ENCODE assay signal across 10 cellular contexts in genomic region chr7:36048141-36048901, GRCh38.
A peak's percentile ranks its signal among the peaks of the same experiment; 100 is the strongest.
DNase-seq lines count a peak whose midpoint lies in the region; ATAC-seq, FAIRE-seq and TF ChIP-seq lines count a peak whose summit lies in the region.
"Had no signal": no experiment of that assay in that cellular context is flagged by ENCODE, and none has a peak within 500 bp of the region (broad histone marks: within the 10 kb centered on the region; RNA-seq: fewer than 3 reads in every experiment).

No MANE protein-coding gene starts in this region.

- H3K4me1 ChIP-seq in small intestine (ENCODE audit: control insufficient read depth in 2 of 2, insufficient read depth in 1 of 2, low read depth in 1 of 2, low read length in 1 of 2): peaks cover 0 to 4% of the 10 kb centered on the region in 2 donors

- ATAC-seq in SK-N-SH treated with all-trans-retinoic acid at 6 μM for 48 hours (peak; percentile 83), Right ventricle myocardium superior (ENCODE audit: poor library complexity) (peak; percentile 77), GM21515 (IDR thresholded peaks at IDR 0.05; ENCODE audit: unreplicated experiment) (no peak)

- FAIRE-seq in small intestine (lab: Jason Lieb, UNC): no peak

- H3K27ac ChIP-seq in small intestine (ENCODE audit: low read depth in 1 of 2, low read length in 1 of 2): no peak overlapping the region

- DNase-seq in HS-27A (ENCODE audit: low read depth) (peak; percentile 39), Right ventricle myocardium superior (no peak), stromal cell of bone marrow (ENCODE audit: low read depth) (peak; percentile 95), small intestine (no peak), NCI-H1436 (lab: John Stamatoyannopoulos, UW) (no peak)
- DNase-seq: activated T-cell treated with anti-CD3 and anti-CD28 coated beads, Interleukin-2, amount 50 U/mL, for 1 hour; NCI-H2081 treated with DMSO at 0.1 percent for 48 hours; stimulated activated CD4-positive, alpha-beta T cell treated with anti-CD3 and anti-CD28 coated beads, Interleukin-1b, Interleukin-23, amount 100 ng/mL, for 48 hours had no signal

- intact Hi-C loops in Right ventricle myocardium superior (cut with DNase I): no loop called here

- H3K9me3 ChIP-seq in small intestine (ENCODE audit: control insufficient read depth, low read depth): no peaks in the 10 kb centered on the region

- WGBS in small intestine, 3 donors: 64 to 88% (median 80%) methylated on average over 5 of the region's 5 CpGs

- no peak overlapping the region for H3K4me3 ChIP-seq in small intestine (ENCODE audit: low read depth in 1 of 2, low read length in 2 of 2)

- H3K36me3 ChIP-seq in small intestine (ENCODE audit: control insufficient read depth in 2 of 2, insufficient read depth in 2 of 2, low read length in 2 of 2): no peaks in the 10 kb centered on the region

- H3K27me3 ChIP-seq in small intestine (ENCODE audit: control insufficient read depth in 2 of 2, insufficient read depth in 2 of 2, low read length in 2 of 2): no peaks in the 10 kb centered on the region

TF ChIP-seq in SK-N-SH treated with all-trans-retinoic acid at 6 μM for 48 hours, 23 proteins besides CTCF, POLR2A, EP300 and RAD21:
- TF ChIP-seq, protein P1, sequence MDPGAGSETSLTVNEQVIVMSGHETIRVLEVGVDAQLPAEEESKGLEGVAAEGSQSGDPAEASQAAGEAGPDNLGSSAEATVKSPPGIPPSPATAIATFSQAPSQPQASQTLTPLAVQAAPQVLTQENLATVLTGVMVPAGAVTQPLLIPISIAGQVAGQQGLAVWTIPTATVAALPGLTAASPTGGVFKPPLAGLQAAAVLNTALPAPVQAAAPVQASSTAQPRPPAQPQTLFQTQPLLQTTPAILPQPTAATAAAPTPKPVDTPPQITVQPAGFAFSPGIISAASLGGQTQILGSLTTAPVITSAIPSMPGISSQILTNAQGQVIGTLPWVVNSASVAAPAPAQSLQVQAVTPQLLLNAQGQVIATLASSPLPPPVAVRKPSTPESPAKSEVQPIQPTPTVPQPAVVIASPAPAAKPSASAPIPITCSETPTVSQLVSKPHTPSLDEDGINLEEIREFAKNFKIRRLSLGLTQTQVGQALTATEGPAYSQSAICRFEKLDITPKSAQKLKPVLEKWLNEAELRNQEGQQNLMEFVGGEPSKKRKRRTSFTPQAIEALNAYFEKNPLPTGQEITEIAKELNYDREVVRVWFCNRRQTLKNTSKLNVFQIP (CRISPR knock-in tag; IDR thresholded peaks at IDR 0.05; ENCODE audit: borderline replicate concordance, low read depth): 0 out of 2 replicates have a peak, but pooled peaks have one; percentile 18
- TF ChIP-seq CREB5 (CRISPR knock-in tag; IDR thresholded peaks at IDR 0.05; ENCODE audit: low read depth) (no peak; the same call in 1 of the 2 replicates), SNAI2 (CRISPR knock-in tag; IDR thresholded peaks at IDR 0.05) (peak; percentile 45), OSR1 (CRISPR knock-in tag; IDR thresholded peaks at IDR 0.05) (no peak), RARB (CRISPR knock-in tag; IDR thresholded peaks at IDR 0.05) (0 out of 2 replicates have a peak, but pooled peaks have one; percentile 59), ZFP30 (CRISPR knock-in tag; IDR thresholded peaks at IDR 0.05) (0 out of 2 replicates have a peak, but pooled peaks have one; percentile 4), TSHZ2 (CRISPR knock-in tag; IDR thresholded peaks at IDR 0.05) (peak; percentile 67), PPARA (CRISPR knock-in tag; IDR thresholded peaks at IDR 0.05; ENCODE audit: borderline replicate concordance) (no peak), GLIS3 (CRISPR knock-in tag; IDR thresholded peaks at IDR 0.05) (0 out of 2 replicates have a peak, but pooled peaks have one; percentile 13), ZNF70 (CRISPR knock-in tag; IDR thresholded peaks at IDR 0.05) (no peak), CSRNP3 (CRISPR knock-in tag; IDR thresholded peaks at IDR 0.05) (0 out of 2 replicates have a peak, but pooled peaks have one; percentile 44), ARNTL (CRISPR knock-in tag; IDR thresholded peaks at IDR 0.05; ENCODE audit: borderline replicate concordance, low read depth) (no peak), TCF4 (CRISPR knock-in tag; IDR thresholded peaks at IDR 0.05; ENCODE audit: borderline replicate concordance) (peak; percentile 65)

Comparison
In these comparisons a context has a peak if more than half of its experiments do, and no peak if none do; other contexts are left out.
1. DNase-seq: peak in HS-27A (single experiment) and stromal cell of bone marrow (single experiment); none in Right ventricle myocardium superior (single experiment), small intestine (single experiment) and NCI-H1436 (single experiment).